9 cellular contexts compared by ENCODE assay signal in the genomic region with DNA sequence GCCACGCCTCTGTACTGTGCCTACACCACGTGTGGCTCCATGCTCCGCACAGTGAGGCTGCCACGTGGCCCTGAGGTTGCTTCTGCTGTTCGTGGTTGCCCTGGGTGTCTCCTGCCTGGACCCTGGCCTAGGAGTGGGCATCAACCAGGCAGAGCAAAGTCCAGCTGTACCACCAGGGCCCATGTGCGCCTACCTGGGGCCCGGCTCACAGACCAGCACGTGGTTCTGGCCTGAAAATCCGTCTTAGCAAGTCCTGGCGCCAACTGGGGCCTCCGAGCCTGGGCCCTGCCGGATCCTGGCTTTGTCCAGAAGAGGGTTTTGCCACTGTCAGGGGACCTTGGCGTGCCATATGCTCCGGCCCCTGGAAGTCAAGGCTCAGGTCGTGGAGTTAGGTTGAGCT.
"Had no signal": no experiment of that assay in that cellular context is flagged by ENCODE, and none has a peak within 500 bp of the region (broad histone marks: within the 10 kb centered on the region; RNA-seq: fewer than 3 reads in every experiment).

No MANE protein-coding gene starts in this region.

- DNase-seq: GM23248, GOT3, H7, HFFc6, KG1 had no signal

- H3K27ac Mint-ChIP-seq: HFFc6 had no signal

- H3K4me1 ChIP-seq: HAP-1 had no signal

- H3K27ac ChIP-seq: GM23248, HL-60 had no signal

- H3K36me3 ChIP-seq: HAP-1 had no signal

- H2AFZ ChIP-seq: GM23248 had no signal

- H3K4me1 Mint-ChIP-seq: IgD-negative memory B cell had no signal

- H3K9ac ChIP-seq: GM23248 had no signal

- ATAC-seq: HCT116 had no signal

- H3K9me3 Mint-ChIP-seq: IgD-negative memory B cell had no signal

- H3K4me3 Mint-ChIP-seq: HFFc6, IgD-negative memory B cell had no signal

- H3K4me3 ChIP-seq: GM23248, HAP-1 had no signal

- H3K9me3 ChIP-seq: HAP-1 had no signal
